In genomic region chr10:77925410-77925794, GRCh38 we compare ENCODE assay signal across 8 cellular contexts. TPM values are rescaled to one million over a fixed set of nuclear protein-coding genes. Genes with fewer than 3 reads are reported as not detected.
DNase-seq lines count a peak whose midpoint lies in the region; ATAC-seq and TF ChIP-seq lines count a peak whose summit lies in the region.

No MANE protein-coding gene starts in this region.

- TF ChIP-seq CTCF in nephron (IDR thresholded peaks at IDR 0.05; ENCODE audit: unreplicated experiment in 3 of 3) (no peak), GM10266 (IDR thresholded peaks at IDR 0.05; ENCODE audit: control insufficient read depth, insufficient read depth, low read depth, missing control alignments) (no peak)

- H3K4me1 Mint-ChIP-seq in T-cell, result peaks cover 7 to 16% (median 15%) of the 10 kb centered on the region in 3 donors
- H3K4me1 Mint-ChIP-seq in nephron, result peaks cover 38% of the 10 kb centered on the region

- H3K4me3 Mint-ChIP-seq in T-cell (peak overlapping the region; percentile 57 to 67 (median 67)), nephron (peak overlapping the region; percentile 85 to 92 (median 89))

- H3K36me3 Mint-ChIP-seq in T-cell, result no peaks in the 10 kb centered on the region
- peaks cover 3% of the 10 kb centered on the region for H3K36me3 Mint-ChIP-seq in nephron (ENCODE audit: low read depth)

- H3K9me3 Mint-ChIP-seq in T-cell (no peaks in the 10 kb centered on the region), nephron (no peaks in the 10 kb centered on the region)

- POLR2A ChIA-PET in T-cell (lab: Charles Lee), result no interaction called here

- ATAC-seq in T-cell (replicated peaks in 1 of 4), result no peak
- ATAC-seq in GM21515 (IDR thresholded peaks at IDR 0.05; ENCODE audit: unreplicated experiment), result no peak
- no peak for ATAC-seq in HG03039 (IDR thresholded peaks at IDR 0.05; ENCODE audit: unreplicated experiment)

- H3K27me3 Mint-ChIP-seq in T-cell (peaks cover 48 to 60% of the 10 kb centered on the region in 2 donors), nephron (ENCODE audit: low read depth) (peaks cover 4% of the 10 kb centered on the region)

- H3K27ac Mint-ChIP-seq in T-cell (peak overlapping the region in 1 of 2 donors; percentile 15), nephron (peak overlapping the region; percentile 70 to 89 (median 80))

- DNase-seq in NCI-H1694 treated with DMSO at 0.1 percent for 48 hours (lab: John Stamatoyannopoulos, UW) (peak; percentile 6), NCI-H1694 (lab: John Stamatoyannopoulos, UW) (no peak), T-cell (no peak), fibroblast of peridontal ligament (ENCODE audit: extremely low read depth) (peak; percentile 53), GM10266 (ENCODE audit: extremely low spot score) (no peak)

- CTCF ChIA-PET in T-cell (lab: Charles Lee), result no interaction called here

RNA-seq across cellular contexts. Expression of gene DLG5, which starts 1.2 kb away (rescaled TPM):
- total RNA-seq in T-cell, result 10 to 100 TPM in 1 of 5 donors, 1 to 10 TPM in 4; 1.3 to 12.8 (median 3.5) TPM

Comparison
In these comparisons a context has a peak if more than half of its experiments do, and no peak if none do; other contexts are left out.
1. DNase-seq: peak in NCI-H1694 treated with DMSO at 0.1 percent for 48 hours (single experiment) and fibroblast of peridontal ligament (single experiment); none in NCI-H1694 (single experiment), T-cell (0 of 34) and GM10266 (single experiment).